Comparison of ENCODE assay signal across 17 cellular contexts in genomic region chr10:6558759-6559429, GRCh38. TPM values are rescaled to one million over a fixed set of nuclear protein-coding genes. Genes with fewer than 3 reads are reported as not detected.
A peak's percentile ranks its signal among the peaks of the same experiment; 100 is the strongest.
DNase-seq lines count a peak whose midpoint lies in the region; ATAC-seq and TF ChIP-seq lines count a peak whose summit lies in the region.
"Had no signal": no experiment of that assay in that cellular context is flagged by ENCODE, and none has a peak within 500 bp of the region (broad histone marks: within the 10 kb centered on the region; RNA-seq: fewer than 3 reads in every experiment).

No MANE protein-coding gene starts in this region.

- TF ChIP-seq POLR2A in erythroblast (IDR thresholded peaks at IDR 0.05; ENCODE audit: low read length) = no peak

- H3K27ac ChIP-seq in CD4-positive, alpha-beta T cell (ENCODE audit: low read depth, low read length) = peak overlapping the region; percentile 3
- H3K27ac ChIP-seq in CD8-positive, alpha-beta memory T cell (ENCODE audit: low read depth, low read length) = peak overlapping the region; percentile 20
- H3K27ac ChIP-seq: GM23248, left lung, tibial artery had no signal

- no peaks in the 10 kb centered on the region for H3K9me3 Mint-ChIP-seq in CD4-positive, alpha-beta T cell
- no peaks in the 10 kb centered on the region for H3K9me3 Mint-ChIP-seq in CD8-positive, alpha-beta memory T cell
- peaks cover 3% of the 10 kb centered on the region for H3K9me3 Mint-ChIP-seq in activated T-helper 2 cell treated with anti-CD3 and anti-CD28 coated beads, Interferon-gamma antibody, Interleukin-2, Interleukin-4, amounts not matched to agents 10 μg/mL and 5 μg/mL and 100 μg/mL, durations not matched to agents 14 hours and 24 hours and 36 hours
- H3K9me3 Mint-ChIP-seq: WTC11 had no signal

- CTCF ChIA-PET in CD4-positive, alpha-beta T cell (lab: Charles Lee) = interaction anchor here (0.6 to 4.7 kb wide), 7 partner anchors 10 to 89 kb away, joined by 3 to 17 read pairs (median 3); partner anchors contain the start of gene PRKCQ
- CTCF ChIA-PET in CD8-positive, alpha-beta memory T cell (lab: Charles Lee) = interaction anchor here (0.8 to 2.5 kb wide), 10 partner anchors 9 to 108 kb away, joined by 3 to 8 read pairs (median 4); no protein-coding TSS in a partner anchor
- CTCF ChIA-PET in HEK293T (lab: Yijun Ruan, JAX) = no interaction called here

- TF ChIP-seq CTCF in CD4-positive, alpha-beta T cell (IDR thresholded peaks at IDR 0.05) = no peak
- no peak for TF ChIP-seq CTCF in mucosa of descending colon (IDR thresholded peaks at IDR 0.05)

- peaks cover 91% of the 10 kb centered on the region for H3K4me1 ChIP-seq in CD8-positive, alpha-beta memory T cell (ENCODE audit: insufficient read depth, low read length)
- H3K4me1 ChIP-seq in mucosa of descending colon (ENCODE audit: low read depth) = no peaks in the 10 kb centered on the region
- H3K4me1 ChIP-seq: tibial artery had no signal

- peaks cover 91% of the 10 kb centered on the region for H3K4me1 Mint-ChIP-seq in CD4-positive, alpha-beta T cell (ENCODE audit: low read depth)
- H3K4me1 Mint-ChIP-seq in CD8-positive, alpha-beta memory T cell = peaks cover 87 to 96% (median 94%) of the 10 kb centered on the region in 3 donors
- peaks cover 82% of the 10 kb centered on the region for H3K4me1 Mint-ChIP-seq in activated T-helper 2 cell treated with anti-CD3 and anti-CD28 coated beads, Interferon-gamma antibody, Interleukin-2, Interleukin-4, amounts not matched to agents 10 μg/mL and 5 μg/mL and 100 μg/mL, durations not matched to agents 14 hours and 24 hours and 36 hours (ENCODE audit: low read depth)

- no peaks in the 10 kb centered on the region for H3K9me3 ChIP-seq in CD4-positive, alpha-beta T cell (ENCODE audit: control insufficient read depth, low read length)
- H3K9me3 ChIP-seq in CD8-positive, alpha-beta memory T cell (ENCODE audit: low read length) = no peaks in the 10 kb centered on the region
- H3K9me3 ChIP-seq in mucosa of descending colon = no peaks in the 10 kb centered on the region
- H3K9me3 ChIP-seq: left lung, tibial artery had no signal

- no peaks in the 10 kb centered on the region for H3K27me3 ChIP-seq in CD4-positive, alpha-beta T cell (ENCODE audit: control insufficient read depth, insufficient read depth, low read length)
- H3K27me3 ChIP-seq in CD8-positive, alpha-beta memory T cell (ENCODE audit: insufficient read depth, low read length, poor library complexity, severe bottlenecking) = no peaks in the 10 kb centered on the region
- H3K27me3 ChIP-seq: left lung, tibial artery had no signal

- H3K27ac Mint-ChIP-seq in CD4-positive, alpha-beta T cell = peak overlapping the region; percentile 81
- peak overlapping the region; percentile 81 to 99 (median 94) for H3K27ac Mint-ChIP-seq in CD8-positive, alpha-beta memory T cell
- peak overlapping the region; percentile 78 for H3K27ac Mint-ChIP-seq in activated T-helper 2 cell treated with anti-CD3 and anti-CD28 coated beads, Interferon-gamma antibody, Interleukin-2, Interleukin-4, amounts not matched to agents 10 μg/mL and 5 μg/mL and 100 μg/mL, durations not matched to agents 14 hours and 24 hours and 36 hours

- no peaks in the 10 kb centered on the region for H3K36me3 ChIP-seq in CD8-positive, alpha-beta memory T cell (ENCODE audit: insufficient read depth, low read length)
- no peaks in the 10 kb centered on the region for H3K36me3 ChIP-seq in mucosa of descending colon (ENCODE audit: low read depth)
- H3K36me3 ChIP-seq: left lung, tibial artery had no signal

- peak overlapping the region; percentile 81 for H3K4me3 Mint-ChIP-seq in CD4-positive, alpha-beta T cell
- peak overlapping the region; percentile 53 to 90 (median 84) for H3K4me3 Mint-ChIP-seq in CD8-positive, alpha-beta memory T cell
- peak overlapping the region; percentile 67 for H3K4me3 Mint-ChIP-seq in activated T-helper 2 cell treated with anti-CD3 and anti-CD28 coated beads, Interferon-gamma antibody, Interleukin-2, Interleukin-4, amounts not matched to agents 10 μg/mL and 5 μg/mL and 100 μg/mL, durations not matched to agents 14 hours and 24 hours and 36 hours (ENCODE audit: low read depth)
- H3K4me3 Mint-ChIP-seq: IgD-negative memory B cell, WTC11 had no signal

- ATAC-seq in CD4-positive, alpha-beta T cell (ENCODE audit: poor library complexity) = peak; percentile 20
- peak; percentile 33 for ATAC-seq in mucosa of descending colon
- no peak for ATAC-seq in HG02981 (IDR thresholded peaks at IDR 0.05; ENCODE audit: unreplicated experiment)
- ATAC-seq: left lung, sciatic nerve, WTC11 had no signal

- H3K36me3 Mint-ChIP-seq in CD4-positive, alpha-beta T cell (ENCODE audit: low read depth) = peaks cover 44% of the 10 kb centered on the region
- peaks cover 11 to 37% (median 19%) of the 10 kb centered on the region in 3 donors for H3K36me3 Mint-ChIP-seq in CD8-positive, alpha-beta memory T cell
- H3K36me3 Mint-ChIP-seq in activated T-helper 2 cell treated with anti-CD3 and anti-CD28 coated beads, Interferon-gamma antibody, Interleukin-2, Interleukin-4, amounts not matched to agents 10 μg/mL and 5 μg/mL and 100 μg/mL, durations not matched to agents 14 hours and 24 hours and 36 hours (ENCODE audit: low read depth) = peaks cover 72% of the 10 kb centered on the region
- H3K36me3 Mint-ChIP-seq: IgD-negative memory B cell, WTC11 had no signal

- no peak overlapping the region for H3K4me3 ChIP-seq in CD8-positive, alpha-beta memory T cell (ENCODE audit: low read length)
- H3K4me3 ChIP-seq in mucosa of descending colon = no peak overlapping the region
- H3K4me3 ChIP-seq: GM23248, left lung, tibial artery had no signal

- intact Hi-C loops in CD4-positive, alpha-beta T cell (cut with DNase I, micrococcal nuclease) = loop anchor here in 1 of 2 experiments (1.0 kb wide), 1 partner anchor 16 kb away; no protein-coding TSS in a partner anchor
- intact Hi-C loops in activated T-helper 2 cell treated with anti-CD3 and anti-CD28 coated beads, Interferon-gamma antibody, Interleukin-2, Interleukin-4, amounts not matched to agents 10 μg/mL and 5 μg/mL and 100 μg/mL, durations not matched to agents 14 hours and 24 hours and 36 hours (cut with micrococcal nuclease) = loop anchor here (1.0 kb wide), 2 partner anchors 16 to 19 kb away; no protein-coding TSS in a partner anchor
- intact Hi-C loops in mucosa of descending colon (cut with DNase I, micrococcal nuclease) = no loop called here

- H3K27me3 Mint-ChIP-seq in CD4-positive, alpha-beta T cell = no peaks in the 10 kb centered on the region
- H3K27me3 Mint-ChIP-seq in CD8-positive, alpha-beta memory T cell = no peaks in the 10 kb centered on the region
- no peaks in the 10 kb centered on the region for H3K27me3 Mint-ChIP-seq in activated T-helper 2 cell treated with anti-CD3 and anti-CD28 coated beads, Interferon-gamma antibody, Interleukin-2, Interleukin-4, amounts not matched to agents 10 μg/mL and 5 μg/mL and 100 μg/mL, durations not matched to agents 14 hours and 24 hours and 36 hours (ENCODE audit: low read depth)

- POLR2A ChIA-PET in CD4-positive, alpha-beta T cell (lab: Charles Lee) = interaction anchor here (0.6 to 3.0 kb wide), 11 partner anchors 8 to 902 kb away, joined by 3 to 38 read pairs (median 4); partner anchors contain the start of gene PRKCQ
- POLR2A ChIA-PET in CD8-positive, alpha-beta memory T cell (lab: Charles Lee) = interaction anchor here (1.4 to 1.7 kb wide), 4 partner anchors 16 to 28 kb away, joined by 4 to 10 read pairs (median 8); no protein-coding TSS in a partner anchor
- POLR2A ChIA-PET in HEK293T (lab: Yijun Ruan, JAX) = no interaction called here

- peak in 1 of 10 experiments; percentile 18 for DNase-seq in CD4-positive, alpha-beta T cell
- DNase-seq in CD8-positive, alpha-beta memory T cell = peak in 1 of 5 donors; percentile 58
- DNase-seq in activated T-helper 2 cell treated with anti-CD3 and anti-CD28 coated beads, Interferon-gamma antibody, Interleukin-2, Interleukin-4, amounts not matched to agents 10 μg/mL and 5 μg/mL and 100 μg/mL, durations not matched to agents 14 hours and 24 hours and 36 hours (ENCODE audit: low spot score) = no peak
- DNase-seq in mucosa of descending colon = no peak
- no peak for DNase-seq in HEK293T (ENCODE audit: extremely low spot score)
- no peak for DNase-seq in erythroblast (lab: John Stamatoyannopoulos, UW)
- DNase-seq: AML-193, GM23248, left lung, NCI-H1930, NCI-H510A, SHP77, tibial artery had no signal

TF ChIP-seq in HEK293T, 16 proteins besides CTCF, POLR2A, EP300 and RAD21:
- TF ChIP-seq ZNF384 (IDR thresholded peaks at IDR 0.05) (no peak), TARDBP (IDR thresholded peaks at IDR 0.05) (no peak), L3MBTL2 (conservative IDR thresholded peaks at IDR 0.05) (no peak), ARNT (IDR thresholded peaks at IDR 0.05) (no peak), FOXM1 (IDR thresholded peaks at IDR 0.05; ENCODE audit: borderline replicate concordance) (no peak), HDGF (IDR thresholded peaks at IDR 0.05; ENCODE audit: borderline replicate concordance) (no peak), ELF4 (IDR thresholded peaks at IDR 0.05) (no peak), BHLHE40 (IDR thresholded peaks at IDR 0.05; ENCODE audit: borderline replicate concordance) (no peak), LEF1 (IDR thresholded peaks at IDR 0.05; ENCODE audit: borderline replicate concordance) (no peak), FOXK2 (IDR thresholded peaks at IDR 0.05) (no peak), NFRKB (IDR thresholded peaks at IDR 0.05) (no peak), CTBP1 (IDR thresholded peaks at IDR 0.05; ENCODE audit: borderline replicate concordance) (no peak), PKNOX1 (IDR thresholded peaks at IDR 0.05) (no peak), FOXA1 (IDR thresholded peaks at IDR 0.05) (no peak)

RNA-seq across cellular contexts. Expression of gene PRKCQ, which starts 21.2 kb away (rescaled TPM):
- total RNA-seq in CD4-positive, alpha-beta T cell = 10 to 100 TPM; 43.4 to 43.9 TPM
- 10 to 100 TPM; 44.1 to 46.7 TPM for total RNA-seq in CD8-positive, alpha-beta memory T cell
- polyA plus RNA-seq in CD8-positive, alpha-beta memory T cell = 55.3 TPM
- 40.0 and 40.8 TPM in 2 replicates for total RNA-seq in activated T-helper 2 cell treated with anti-CD3 and anti-CD28 coated beads, Interferon-gamma antibody, Interleukin-2, Interleukin-4, amounts not matched to agents 10 μg/mL and 5 μg/mL and 100 μg/mL, durations not matched to agents 14 hours and 24 hours and 36 hours
- 1 to 10 TPM; 1.5 to 2.2 (median 1.6) TPM for total RNA-seq in mucosa of descending colon
- total RNA-seq: GM23248 had no signal
- polyA plus RNA-seq: GM23248 had no signal

Comparison
In these comparisons a context has a peak if more than half of its experiments do, and no peak if none do; other contexts are left out.
1. RNA of gene PRKCQ, which starts 21.2 kb away (total RNA-seq): 44.1 to 46.7 TPM in CD8-positive, alpha-beta memory T cell, 43.4 to 43.9 TPM in CD4-positive, alpha-beta T cell and 40.0 to 40.8 TPM in activated T-helper 2 cell treated with anti-CD3 and anti-CD28 coated beads, Interferon-gamma antibody, Interleukin-2, Interleukin-4, amounts not matched to agents 10 μg/mL and 5 μg/mL and 100 μg/mL, durations not matched to agents 14 hours and 24 hours and 36 hours; 1.5 to 2.2 TPM in mucosa of descending colon; every median in the first group is over 10 times any median in the second.
2. Peak in every context shown above with its lines, with median percentiles within 50 percentile points of each other: H3K27ac Mint-ChIP-seq and H3K4me3 Mint-ChIP-seq.